ENCODE assay signal across 1 cellular context in the genomic region with DNA sequence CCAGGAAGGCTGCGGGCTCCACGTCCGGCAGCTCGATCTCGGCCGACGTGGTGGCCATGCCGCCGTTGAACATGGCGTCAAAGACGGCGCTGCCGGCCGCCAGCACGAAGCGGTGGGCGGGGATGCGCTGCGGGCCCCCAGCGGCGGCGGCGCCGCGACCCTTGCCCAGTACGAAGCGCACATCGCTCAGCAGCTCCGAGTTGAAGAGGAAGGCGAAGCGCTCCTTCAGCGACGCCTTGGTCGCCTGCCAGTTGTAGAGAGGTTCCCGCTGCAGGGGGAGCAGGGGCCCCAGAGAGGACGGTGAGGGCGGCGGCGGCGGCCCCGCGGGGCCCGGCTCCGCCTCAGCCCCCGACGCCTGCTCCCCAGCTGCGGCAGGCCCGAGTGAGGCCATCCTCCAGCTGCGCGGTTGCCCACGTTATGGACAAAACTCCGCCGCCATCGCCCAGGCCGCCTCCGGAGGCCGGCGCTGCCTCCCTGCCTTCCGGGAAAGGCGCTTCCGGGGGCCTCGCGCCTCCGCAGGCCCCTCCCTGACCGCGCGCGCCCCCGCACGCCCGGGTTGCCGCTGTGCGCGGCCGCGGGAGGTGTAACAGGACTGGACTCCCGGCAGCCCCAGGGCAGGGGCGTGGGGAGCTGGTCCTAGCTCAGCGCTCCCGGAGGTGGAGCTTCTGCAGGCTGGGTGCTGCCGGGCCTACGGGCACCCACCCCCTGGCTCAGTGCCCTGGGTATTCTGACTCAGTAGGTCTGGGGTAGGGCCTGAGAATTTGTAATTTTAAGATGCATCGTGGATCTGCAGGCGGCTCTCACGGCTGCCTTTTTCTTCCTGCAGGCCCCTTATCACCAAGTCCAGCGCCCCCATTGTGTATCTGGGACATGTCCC.
TF ChIP-seq lines count a peak whose summit lies in the region.

A gene (minus strand): TSS at position 492 of the 877 bp plus-strand sequence. CDS start 101 bp downstream, at position 391.

TF ChIP-seq in GM12878, 131 proteins besides CTCF, POLR2A, EP300 and RAD21 (continued from another document and continues in another):
- TF ChIP-seq, protein P1, sequence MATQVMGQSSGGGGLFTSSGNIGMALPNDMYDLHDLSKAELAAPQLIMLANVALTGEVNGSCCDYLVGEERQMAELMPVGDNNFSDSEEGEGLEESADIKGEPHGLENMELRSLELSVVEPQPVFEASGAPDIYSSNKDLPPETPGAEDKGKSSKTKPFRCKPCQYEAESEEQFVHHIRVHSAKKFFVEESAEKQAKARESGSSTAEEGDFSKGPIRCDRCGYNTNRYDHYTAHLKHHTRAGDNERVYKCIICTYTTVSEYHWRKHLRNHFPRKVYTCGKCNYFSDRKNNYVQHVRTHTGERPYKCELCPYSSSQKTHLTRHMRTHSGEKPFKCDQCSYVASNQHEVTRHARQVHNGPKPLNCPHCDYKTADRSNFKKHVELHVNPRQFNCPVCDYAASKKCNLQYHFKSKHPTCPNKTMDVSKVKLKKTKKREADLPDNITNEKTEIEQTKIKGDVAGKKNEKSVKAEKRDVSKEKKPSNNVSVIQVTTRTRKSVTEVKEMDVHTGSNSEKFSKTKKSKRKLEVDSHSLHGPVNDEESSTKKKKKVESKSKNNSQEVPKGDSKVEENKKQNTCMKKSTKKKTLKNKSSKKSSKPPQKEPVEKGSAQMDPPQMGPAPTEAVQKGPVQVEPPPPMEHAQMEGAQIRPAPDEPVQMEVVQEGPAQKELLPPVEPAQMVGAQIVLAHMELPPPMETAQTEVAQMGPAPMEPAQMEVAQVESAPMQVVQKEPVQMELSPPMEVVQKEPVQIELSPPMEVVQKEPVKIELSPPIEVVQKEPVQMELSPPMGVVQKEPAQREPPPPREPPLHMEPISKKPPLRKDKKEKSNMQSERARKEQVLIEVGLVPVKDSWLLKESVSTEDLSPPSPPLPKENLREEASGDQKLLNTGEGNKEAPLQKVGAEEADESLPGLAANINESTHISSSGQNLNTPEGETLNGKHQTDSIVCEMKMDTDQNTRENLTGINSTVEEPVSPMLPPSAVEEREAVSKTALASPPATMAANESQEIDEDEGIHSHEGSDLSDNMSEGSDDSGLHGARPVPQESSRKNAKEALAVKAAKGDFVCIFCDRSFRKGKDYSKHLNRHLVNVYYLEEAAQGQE (IDR thresholded peaks at IDR 0.05; ENCODE audit: low read depth, low read length) = no peak
- TF ChIP-seq CHD2 (IDR thresholded peaks at IDR 0.05; ENCODE audit: borderline replicate concordance, low read depth, low read length) = no peak
- TF ChIP-seq MEF2A (IDR thresholded peaks at IDR 0.05; ENCODE audit: insufficient read depth, low read depth, low read length) = 0 out of 2 replicates have a peak, but pooled peaks have one; percentile 52
- peak; percentile 91 for TF ChIP-seq LARP7 (IDR thresholded peaks at IDR 0.05)
- TF ChIP-seq TCF7 (IDR thresholded peaks at IDR 0.05; ENCODE audit: borderline replicate concordance) = no peak
- TF ChIP-seq, protein P2, sequence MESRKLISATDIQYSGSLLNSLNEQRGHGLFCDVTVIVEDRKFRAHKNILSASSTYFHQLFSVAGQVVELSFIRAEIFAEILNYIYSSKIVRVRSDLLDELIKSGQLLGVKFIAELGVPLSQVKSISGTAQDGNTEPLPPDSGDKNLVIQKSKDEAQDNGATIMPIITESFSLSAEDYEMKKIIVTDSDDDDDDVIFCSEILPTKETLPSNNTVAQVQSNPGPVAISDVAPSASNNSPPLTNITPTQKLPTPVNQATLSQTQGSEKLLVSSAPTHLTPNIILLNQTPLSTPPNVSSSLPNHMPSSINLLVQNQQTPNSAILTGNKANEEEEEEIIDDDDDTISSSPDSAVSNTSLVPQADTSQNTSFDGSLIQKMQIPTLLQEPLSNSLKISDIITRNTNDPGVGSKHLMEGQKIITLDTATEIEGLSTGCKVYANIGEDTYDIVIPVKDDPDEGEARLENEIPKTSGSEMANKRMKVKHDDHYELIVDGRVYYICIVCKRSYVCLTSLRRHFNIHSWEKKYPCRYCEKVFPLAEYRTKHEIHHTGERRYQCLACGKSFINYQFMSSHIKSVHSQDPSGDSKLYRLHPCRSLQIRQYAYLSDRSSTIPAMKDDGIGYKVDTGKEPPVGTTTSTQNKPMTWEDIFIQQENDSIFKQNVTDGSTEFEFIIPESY (IDR thresholded peaks at IDR 0.05) = no peak
- TF ChIP-seq NR2F1 (conservative IDR thresholded peaks at IDR 0.05) = 0 out of 2 replicates have a peak, but pooled peaks have one; percentile 25
- no peak for TF ChIP-seq SREBF1 (IDR thresholded peaks at IDR 0.05; ENCODE audit: low read length)
- peak; percentile 54 for TF ChIP-seq HCFC1 (IDR thresholded peaks at IDR 0.05; ENCODE audit: low read length)
- peak in 1 of 2 experiments; percentile 80; a peak in 2 of 4 replicates for TF ChIP-seq BHLHE40 (IDR thresholded peaks at IDR 0.05; ENCODE audit: borderline replicate concordance in 1 of 2, low read depth in 2 of 2, low read length in 1 of 2)
- TF ChIP-seq CREM (IDR thresholded peaks at IDR 0.05; ENCODE audit: low read depth) = 0 out of 2 replicates have a peak, but pooled peaks have one; percentile 33
- peak; percentile 18 for TF ChIP-seq MXI1 (IDR thresholded peaks at IDR 0.05; ENCODE audit: low read depth, low read length)
- TF ChIP-seq, protein P3, sequence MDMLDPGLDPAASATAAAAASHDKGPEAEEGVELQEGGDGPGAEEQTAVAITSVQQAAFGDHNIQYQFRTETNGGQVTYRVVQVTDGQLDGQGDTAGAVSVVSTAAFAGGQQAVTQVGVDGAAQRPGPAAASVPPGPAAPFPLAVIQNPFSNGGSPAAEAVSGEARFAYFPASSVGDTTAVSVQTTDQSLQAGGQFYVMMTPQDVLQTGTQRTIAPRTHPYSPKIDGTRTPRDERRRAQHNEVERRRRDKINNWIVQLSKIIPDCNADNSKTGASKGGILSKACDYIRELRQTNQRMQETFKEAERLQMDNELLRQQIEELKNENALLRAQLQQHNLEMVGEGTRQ (IDR thresholded peaks at IDR 0.05; ENCODE audit: borderline replicate concordance, low read depth, low read length) = no peak
- TF ChIP-seq NRF1 (conservative IDR thresholded peaks at IDR 0.05; ENCODE audit: low read depth, low read length) = 0 out of 2 replicates have a peak, but pooled peaks have one; percentile 13
- no peak for TF ChIP-seq CHD4 (IDR thresholded peaks at IDR 0.05)
- 0 out of 2 replicates have a peak, but pooled peaks have one; percentile 54 for TF ChIP-seq RCOR1 (conservative IDR thresholded peaks at IDR 0.05; ENCODE audit: low read depth, low read length)
- TF ChIP-seq CREB1 (IDR thresholded peaks at IDR 0.05; ENCODE audit: low read depth) = no peak
- TF ChIP-seq SP1 (IDR thresholded peaks at IDR 0.05; ENCODE audit: low read depth, low read length) = peak; percentile 8
- peak; percentile 15 for TF ChIP-seq SIX5 (IDR thresholded peaks at IDR 0.05; ENCODE audit: low read depth, low read length, severe bottlenecking)
- TF ChIP-seq SMARCA5 (IDR thresholded peaks at IDR 0.05) = peak; percentile 80
- TF ChIP-seq TAF1 (IDR thresholded peaks at IDR 0.05; ENCODE audit: borderline replicate concordance, low read depth, low read length) = peak; percentile 72; the same call in 1 of the 2 replicates
- TF ChIP-seq MTA2 (IDR thresholded peaks at IDR 0.05; ENCODE audit: low read depth) = 0 out of 2 replicates have a peak, but pooled peaks have one; percentile 23
- no peak for TF ChIP-seq SPI1 (IDR thresholded peaks at IDR 0.05; ENCODE audit: borderline replicate concordance, insufficient read depth, low read depth, low read length)
- TF ChIP-seq, protein P4, sequence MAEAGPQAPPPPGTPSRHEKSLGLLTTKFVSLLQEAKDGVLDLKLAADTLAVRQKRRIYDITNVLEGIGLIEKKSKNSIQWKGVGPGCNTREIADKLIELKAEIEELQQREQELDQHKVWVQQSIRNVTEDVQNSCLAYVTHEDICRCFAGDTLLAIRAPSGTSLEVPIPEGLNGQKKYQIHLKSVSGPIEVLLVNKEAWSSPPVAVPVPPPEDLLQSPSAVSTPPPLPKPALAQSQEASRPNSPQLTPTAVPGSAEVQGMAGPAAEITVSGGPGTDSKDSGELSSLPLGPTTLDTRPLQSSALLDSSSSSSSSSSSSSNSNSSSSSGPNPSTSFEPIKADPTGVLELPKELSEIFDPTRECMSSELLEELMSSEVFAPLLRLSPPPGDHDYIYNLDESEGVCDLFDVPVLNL (IDR thresholded peaks at IDR 0.05; ENCODE audit: low read depth, low read length) = 0 out of 2 replicates have a peak, but pooled peaks have one; percentile 39
- peak; percentile 90 for TF ChIP-seq POLR2AphosphoS5 (IDR thresholded peaks at IDR 0.05; ENCODE audit: low read length)
- TF ChIP-seq, protein P5, sequence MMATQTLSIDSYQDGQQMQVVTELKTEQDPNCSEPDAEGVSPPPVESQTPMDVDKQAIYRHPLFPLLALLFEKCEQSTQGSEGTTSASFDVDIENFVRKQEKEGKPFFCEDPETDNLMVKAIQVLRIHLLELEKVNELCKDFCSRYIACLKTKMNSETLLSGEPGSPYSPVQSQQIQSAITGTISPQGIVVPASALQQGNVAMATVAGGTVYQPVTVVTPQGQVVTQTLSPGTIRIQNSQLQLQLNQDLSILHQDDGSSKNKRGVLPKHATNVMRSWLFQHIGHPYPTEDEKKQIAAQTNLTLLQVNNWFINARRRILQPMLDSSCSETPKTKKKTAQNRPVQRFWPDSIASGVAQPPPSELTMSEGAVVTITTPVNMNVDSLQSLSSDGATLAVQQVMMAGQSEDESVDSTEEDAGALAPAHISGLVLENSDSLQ (IDR thresholded peaks at IDR 0.05) = no peak
- TF ChIP-seq NFYA (IDR thresholded peaks at IDR 0.05; ENCODE audit: borderline replicate concordance, low read depth, low read length) = no peak
- TF ChIP-seq CBFB (IDR thresholded peaks at IDR 0.05; ENCODE audit: low read depth) = no peak
- TF ChIP-seq, protein P6, sequence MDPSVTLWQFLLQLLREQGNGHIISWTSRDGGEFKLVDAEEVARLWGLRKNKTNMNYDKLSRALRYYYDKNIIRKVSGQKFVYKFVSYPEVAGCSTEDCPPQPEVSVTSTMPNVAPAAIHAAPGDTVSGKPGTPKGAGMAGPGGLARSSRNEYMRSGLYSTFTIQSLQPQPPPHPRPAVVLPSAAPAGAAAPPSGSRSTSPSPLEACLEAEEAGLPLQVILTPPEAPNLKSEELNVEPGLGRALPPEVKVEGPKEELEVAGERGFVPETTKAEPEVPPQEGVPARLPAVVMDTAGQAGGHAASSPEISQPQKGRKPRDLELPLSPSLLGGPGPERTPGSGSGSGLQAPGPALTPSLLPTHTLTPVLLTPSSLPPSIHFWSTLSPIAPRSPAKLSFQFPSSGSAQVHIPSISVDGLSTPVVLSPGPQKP (IDR thresholded peaks at IDR 0.05; ENCODE audit: low read depth, low read length) = peak; percentile 92
- TF ChIP-seq, protein P7, sequence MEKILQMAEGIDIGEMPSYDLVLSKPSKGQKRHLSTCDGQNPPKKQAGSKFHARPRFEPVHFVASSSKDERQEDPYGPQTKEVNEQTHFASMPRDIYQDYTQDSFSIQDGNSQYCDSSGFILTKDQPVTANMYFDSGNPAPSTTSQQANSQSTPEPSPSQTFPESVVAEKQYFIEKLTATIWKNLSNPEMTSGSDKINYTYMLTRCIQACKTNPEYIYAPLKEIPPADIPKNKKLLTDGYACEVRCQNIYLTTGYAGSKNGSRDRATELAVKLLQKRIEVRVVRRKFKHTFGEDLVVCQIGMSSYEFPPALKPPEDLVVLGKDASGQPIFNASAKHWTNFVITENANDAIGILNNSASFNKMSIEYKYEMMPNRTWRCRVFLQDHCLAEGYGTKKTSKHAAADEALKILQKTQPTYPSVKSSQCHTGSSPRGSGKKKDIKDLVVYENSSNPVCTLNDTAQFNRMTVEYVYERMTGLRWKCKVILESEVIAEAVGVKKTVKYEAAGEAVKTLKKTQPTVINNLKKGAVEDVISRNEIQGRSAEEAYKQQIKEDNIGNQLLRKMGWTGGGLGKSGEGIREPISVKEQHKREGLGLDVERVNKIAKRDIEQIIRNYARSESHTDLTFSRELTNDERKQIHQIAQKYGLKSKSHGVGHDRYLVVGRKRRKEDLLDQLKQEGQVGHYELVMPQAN (conservative IDR thresholded peaks at IDR 0.05) = peak; percentile 84
- 0 out of 2 replicates have a peak, but pooled peaks have one; percentile 52 for TF ChIP-seq TCF3 (IDR thresholded peaks at IDR 0.05; ENCODE audit: borderline replicate concordance, insufficient read depth, low read depth, low read length)
- TF ChIP-seq IKZF2 (IDR thresholded peaks at IDR 0.05) = peak in 1 of 2 experiments; percentile 39; a peak in 2 of 4 replicates
- TF ChIP-seq MEF2B (IDR thresholded peaks at IDR 0.05; ENCODE audit: partially characterized antibody, poor library complexity, severe bottlenecking) = no peak
- peak; percentile 94 for TF ChIP-seq SRF (IDR thresholded peaks at IDR 0.05; ENCODE audit: low read depth in 2 of 2, low read length in 2 of 2)
- TF ChIP-seq RUNX3 (IDR thresholded peaks at IDR 0.05; ENCODE audit: low read length) = peak; percentile 62
- TF ChIP-seq PML (IDR thresholded peaks at IDR 0.05; ENCODE audit: low read length) = peak; percentile 86; the same call in 1 of the 2 replicates
- TF ChIP-seq, protein P8, sequence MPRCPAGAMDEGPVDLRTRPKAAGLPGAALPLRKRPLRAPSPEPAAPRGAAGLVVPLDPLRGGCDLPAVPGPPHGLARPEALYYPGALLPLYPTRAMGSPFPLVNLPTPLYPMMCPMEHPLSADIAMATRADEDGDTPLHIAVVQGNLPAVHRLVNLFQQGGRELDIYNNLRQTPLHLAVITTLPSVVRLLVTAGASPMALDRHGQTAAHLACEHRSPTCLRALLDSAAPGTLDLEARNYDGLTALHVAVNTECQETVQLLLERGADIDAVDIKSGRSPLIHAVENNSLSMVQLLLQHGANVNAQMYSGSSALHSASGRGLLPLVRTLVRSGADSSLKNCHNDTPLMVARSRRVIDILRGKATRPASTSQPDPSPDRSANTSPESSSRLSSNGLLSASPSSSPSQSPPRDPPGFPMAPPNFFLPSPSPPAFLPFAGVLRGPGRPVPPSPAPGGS (IDR thresholded peaks at IDR 0.05; ENCODE audit: borderline replicate concordance, insufficient read depth, low read depth, low read length, poor library complexity, severe bottlenecking) = no peak
- TF ChIP-seq TCF12 (IDR thresholded peaks at IDR 0.05; ENCODE audit: low read depth, low read length) = peak; percentile 58; the same call in 1 of the 2 replicates
- peak; percentile 90; the same call in 2 of the 3 replicates for TF ChIP-seq POU2F2 (IDR thresholded peaks at IDR 0.05; ENCODE audit: borderline replicate concordance, low read depth, low read length)
- TF ChIP-seq SUZ12 (IDR thresholded peaks at IDR 0.05; ENCODE audit: unreplicated experiment) = no peak
- TF ChIP-seq NBN (IDR thresholded peaks at IDR 0.05) = no peak
- TF ChIP-seq TARDBP (IDR thresholded peaks at IDR 0.05; ENCODE audit: borderline replicate concordance) = no peak
- peak; percentile 88 for TF ChIP-seq DPF2 (IDR thresholded peaks at IDR 0.05)
- TF ChIP-seq ASH2L (IDR thresholded peaks at IDR 0.05; ENCODE audit: borderline replicate concordance, low read depth) = no peak
- TF ChIP-seq, protein P9, sequence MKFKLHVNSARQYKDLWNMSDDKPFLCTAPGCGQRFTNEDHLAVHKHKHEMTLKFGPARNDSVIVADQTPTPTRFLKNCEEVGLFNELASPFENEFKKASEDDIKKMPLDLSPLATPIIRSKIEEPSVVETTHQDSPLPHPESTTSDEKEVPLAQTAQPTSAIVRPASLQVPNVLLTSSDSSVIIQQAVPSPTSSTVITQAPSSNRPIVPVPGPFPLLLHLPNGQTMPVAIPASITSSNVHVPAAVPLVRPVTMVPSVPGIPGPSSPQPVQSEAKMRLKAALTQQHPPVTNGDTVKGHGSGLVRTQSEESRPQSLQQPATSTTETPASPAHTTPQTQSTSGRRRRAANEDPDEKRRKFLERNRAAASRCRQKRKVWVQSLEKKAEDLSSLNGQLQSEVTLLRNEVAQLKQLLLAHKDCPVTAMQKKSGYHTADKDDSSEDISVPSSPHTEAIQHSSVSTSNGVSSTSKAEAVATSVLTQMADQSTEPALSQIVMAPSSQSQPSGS (IDR thresholded peaks at IDR 0.05; ENCODE audit: low read length) = no peak
- TF ChIP-seq TBL1XR1 (IDR thresholded peaks at IDR 0.05; ENCODE audit: low read depth, low read length) = peak; percentile 58; the same call in 1 of the 2 replicates
- peak; percentile 85 for TF ChIP-seq YY1 (IDR thresholded peaks at IDR 0.05; ENCODE audit: low read depth, low read length)
